1 cellular context compared by ENCODE assay signal in genomic region chr19:6364353-6364752, GRCh38.
TF ChIP-seq lines count a peak whose summit lies in the region.

No MANE protein-coding gene starts in this region.

TF ChIP-seq in GM23338, 12 proteins besides CTCF, POLR2A, EP300 and RAD21:
- TF ChIP-seq ZNF462 (CRISPR knock-in tag; IDR thresholded peaks at IDR 0.05) (no peak), NANOG (IDR thresholded peaks at IDR 0.05; ENCODE audit: borderline replicate concordance) (no peak), CREB1 (CRISPR knock-in tag; IDR thresholded peaks at IDR 0.05; ENCODE audit: low read depth) (no peak), ETS1 (IDR thresholded peaks at IDR 0.05) (no peak)
